9 cellular contexts compared by ENCODE assay signal in genomic region chr12:122413516-122414404, GRCh38. TPM values are rescaled to one million over a fixed set of nuclear protein-coding genes. Genes with fewer than 3 reads are reported as not detected.
A peak's percentile ranks its signal among the peaks of the same experiment; 100 is the strongest.
DNase-seq lines count a peak whose midpoint lies in the region; ATAC-seq and TF ChIP-seq lines count a peak whose summit lies in the region.
"Had no signal": no experiment of that assay in that cellular context is flagged by ENCODE, and none has a peak within 500 bp of the region (broad histone marks: within the 10 kb centered on the region; RNA-seq: fewer than 3 reads in every experiment).

No MANE protein-coding gene starts in this region.

- peaks cover 20% of the 10 kb centered on the region for H3K36me3 Mint-ChIP-seq in activated CD4-positive, alpha-beta T cell treated with anti-CD3 and anti-CD28 coated beads, Interleukin-2, amount 10 ng/mL, durations not matched to agents 7 days and 5 days (ENCODE audit: low read depth)

- no peak for DNase-seq in activated CD4-positive, alpha-beta T cell treated with anti-CD3 and anti-CD28 coated beads, Interleukin-2, amount 10 ng/mL, durations not matched to agents 7 days and 5 days
- no peak for DNase-seq in activated CD4-positive, alpha-beta T cell treated with anti-CD3 and anti-CD28 coated beads for 1 hour
- DNase-seq in NOMO-1 treated with dmso at 0.1 percent for 144 hours (lab: John Stamatoyannopoulos, UW; ENCODE audit: unreplicated experiment) (peak; percentile 6), esophagus muscularis mucosa (ENCODE audit: extremely low spot score) (no peak)
- no peak for DNase-seq in stimulated activated naive CD8-positive, alpha-beta T cell treated with anti-CD3 and anti-CD28 coated beads, Interleukin-15, amount 100 ng/mL, for 72 hours
- DNase-seq: mesendoderm had no signal

- no peak for TF ChIP-seq CTCF in esophagus muscularis mucosa (IDR thresholded peaks at IDR 0.05)

- ATAC-seq in stimulated activated naive CD8-positive, alpha-beta T cell treated with anti-CD3 and anti-CD28 coated beads, Interleukin-15, amount 100 ng/mL, for 72 hours = no peak
- no peak for ATAC-seq in GM18520 (IDR thresholded peaks at IDR 0.05; ENCODE audit: unreplicated experiment)
- no peak for ATAC-seq in GM18519 (IDR thresholded peaks at IDR 0.05; ENCODE audit: low FRiP score, unreplicated experiment)
- ATAC-seq in HG03571 (IDR thresholded peaks at IDR 0.05; ENCODE audit: unreplicated experiment) = no peak

- 62% methylated on average over 5 of the region's 5 CpGs for WGBS in esophagus muscularis mucosa

- H3K4me1 Mint-ChIP-seq in activated CD4-positive, alpha-beta T cell treated with anti-CD3 and anti-CD28 coated beads, Interleukin-2, amount 10 ng/mL, durations not matched to agents 7 days and 5 days = peaks cover 28% of the 10 kb centered on the region
- peaks cover 30% of the 10 kb centered on the region for H3K4me1 Mint-ChIP-seq in stimulated activated naive CD8-positive, alpha-beta T cell treated with anti-CD3 and anti-CD28 coated beads, Interleukin-15, amount 100 ng/mL, for 72 hours

- H3K4me3 ChIP-seq in esophagus muscularis mucosa = no peak overlapping the region

- H3K9me3 ChIP-seq in esophagus muscularis mucosa = no peaks in the 10 kb centered on the region

- no peak for TF ChIP-seq POLR2A in esophagus muscularis mucosa (IDR thresholded peaks at IDR 0.05; ENCODE audit: low read depth)

- peak overlapping the region; percentile 89 for H3K27ac Mint-ChIP-seq in activated CD4-positive, alpha-beta T cell treated with anti-CD3 and anti-CD28 coated beads, Interleukin-2, amount 10 ng/mL, durations not matched to agents 7 days and 5 days
- H3K27ac Mint-ChIP-seq in stimulated activated naive CD8-positive, alpha-beta T cell treated with anti-CD3 and anti-CD28 coated beads, Interleukin-15, amount 100 ng/mL, for 72 hours = peak overlapping the region; percentile 99

- H3K27me3 ChIP-seq in esophagus muscularis mucosa = no peaks in the 10 kb centered on the region

- no peak overlapping the region for H3K4me3 Mint-ChIP-seq in activated CD4-positive, alpha-beta T cell treated with anti-CD3 and anti-CD28 coated beads, Interleukin-2, amount 10 ng/mL, durations not matched to agents 7 days and 5 days
- H3K4me3 Mint-ChIP-seq in stimulated activated naive CD8-positive, alpha-beta T cell treated with anti-CD3 and anti-CD28 coated beads, Interleukin-15, amount 100 ng/mL, for 72 hours = peak overlapping the region; percentile 42 to 81

- intact Hi-C loops in esophagus muscularis mucosa (cut with DNase I) = no loop called here

- CTCF ChIA-PET in activated CD4-positive, alpha-beta T cell treated with anti-CD3 and anti-CD28 coated beads, Interleukin-2, amount 10 ng/mL, durations not matched to agents 7 days and 5 days (lab: Charles Lee) = interaction anchor here (0.6 to 3.8 kb wide), 5 partner anchors 13 to 64 kb away, joined by 3 to 33 read pairs (median 3); no protein-coding TSS in a partner anchor

- no peaks in the 10 kb centered on the region for H3K9me3 Mint-ChIP-seq in activated CD4-positive, alpha-beta T cell treated with anti-CD3 and anti-CD28 coated beads, Interleukin-2, amount 10 ng/mL, durations not matched to agents 7 days and 5 days
- no peaks in the 10 kb centered on the region for H3K9me3 Mint-ChIP-seq in stimulated activated naive CD8-positive, alpha-beta T cell treated with anti-CD3 and anti-CD28 coated beads, Interleukin-15, amount 100 ng/mL, for 72 hours

- peaks cover 18 to 90% (median 79%) of the 10 kb centered on the region in 4 donors for H3K4me1 ChIP-seq in esophagus muscularis mucosa

- peaks cover 0 to 14% (median 5%) of the 10 kb centered on the region in 4 donors for H3K36me3 ChIP-seq in esophagus muscularis mucosa

- POLR2A ChIA-PET in activated CD4-positive, alpha-beta T cell treated with anti-CD3 and anti-CD28 coated beads, Interleukin-2, amount 10 ng/mL, durations not matched to agents 7 days and 5 days (lab: Charles Lee) = no interaction called here

- no peaks in the 10 kb centered on the region for H3K27me3 Mint-ChIP-seq in activated CD4-positive, alpha-beta T cell treated with anti-CD3 and anti-CD28 coated beads, Interleukin-2, amount 10 ng/mL, durations not matched to agents 7 days and 5 days
- no peaks in the 10 kb centered on the region for H3K27me3 Mint-ChIP-seq in stimulated activated naive CD8-positive, alpha-beta T cell treated with anti-CD3 and anti-CD28 coated beads, Interleukin-15, amount 100 ng/mL, for 72 hours

- no peak for TF ChIP-seq EP300 in esophagus muscularis mucosa (IDR thresholded peaks at IDR 0.05)

- H3K27ac ChIP-seq in esophagus muscularis mucosa (replicated peaks in 1 of 4) = peak overlapping the region; percentile 45 to 67 (median 63)

RNA-seq across cellular contexts. Expression of gene CLIP1, which starts 8.7 kb away (rescaled TPM):
- total RNA-seq in activated CD4-positive, alpha-beta T cell treated with anti-CD3 and anti-CD28 coated beads, Interleukin-2, amount 10 ng/mL, durations not matched to agents 7 days and 5 days = 10 to 100 TPM; 75.6 to 76.5 TPM
- 100 to 1,000 TPM; 234 to 263 (median 250) TPM for total RNA-seq in esophagus muscularis mucosa
